ENCODE assay signal across 30 cellular contexts in the genomic region with DNA sequence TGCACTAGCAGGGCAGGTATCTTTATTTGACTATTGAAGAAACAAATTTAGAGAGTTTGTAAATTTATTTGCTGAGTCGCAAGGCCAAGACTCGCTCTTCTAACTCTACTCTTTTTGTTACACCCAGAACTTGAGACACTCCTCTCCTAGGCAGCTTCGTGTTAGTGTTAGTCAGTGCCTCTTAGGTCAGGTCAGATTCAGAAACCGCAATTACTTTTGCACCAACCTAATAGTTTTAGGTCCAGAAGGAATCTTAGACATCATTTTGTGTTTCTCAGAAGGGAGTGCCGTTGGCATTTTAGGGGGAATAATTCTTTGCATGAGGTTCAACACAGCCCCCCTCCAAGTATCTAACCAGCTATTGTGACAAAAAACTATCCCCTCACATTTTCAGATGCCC.
"Had no signal": no experiment of that assay in that cellular context is flagged by ENCODE, and none has a peak within 500 bp of the region (broad histone marks: within the 10 kb centered on the region; RNA-seq: fewer than 3 reads in every experiment).

No MANE protein-coding gene starts in this region.

- H3K4me1 ChIP-seq: esophagus squamous epithelium, gastroesophageal sphincter had no signal

- H3K27me3 ChIP-seq: brain microvascular endothelial cell, esophagus squamous epithelium, gastroesophageal sphincter, heart right ventricle had no signal

- DNase-seq: activated CD4-positive, alpha-beta memory T cell treated with anti-CD3 and anti-CD28 coated beads for 36 hours; activated CD4-positive, alpha-beta T cell treated with anti-CD3 and anti-CD28 coated beads for 1 hour; activated CD4-positive, alpha-beta T cell treated with anti-CD3 and anti-CD28 coated beads for 4 hours; activated CD4-positive, alpha-beta T cell treated with anti-CD3 and anti-CD28 coated beads, Interleukin-2, amount 50 U/mL, for 1 hour; activated CD8-positive, alpha-beta memory T cell treated with anti-CD3 and anti-CD28 coated beads, Interleukin-2, amount 10 ng/mL, durations not matched to agents 7 days and 5 days; activated CD8-positive, alpha-beta memory T cell treated with anti-CD3 and anti-CD28 coated beads, Interleukin-2, amount 50 U/mL, for 4 hours; activated CD8-positive, alpha-beta T cell treated with anti-CD3 and anti-CD28 coated beads, Interleukin-2, amount 10 ng/mL, durations not matched to agents 7 days and 5 days; activated effector memory CD4-positive, alpha-beta T cell treated with Interleukin-2 at 50 U/mL for 16 hours; activated gamma-delta T cell treated with Interleukin-2 at 50 U/mL for 16 hours; activated naive CD4-positive, alpha-beta T cell treated with anti-CD3 and anti-CD28 coated beads, Interleukin-2, amount 50 U/mL, for 16 hours; activated naive CD4-positive, alpha-beta T cell treated with Interleukin-2 at 50 U/mL for 16 hours; activated T-cell treated with anti-CD3 and anti-CD28 coated beads, Interleukin-2, amount 50 U/mL, for 1 hour; amniotic stem cell; anterior cingulate cortex; brain microvascular endothelial cell; cortex of kidney; dermis blood vessel endothelial cell; effector CD8-positive, alpha-beta T cell; esophagus squamous epithelium; foreskin melanocyte; heart right ventricle; T-helper 2 cell had no signal

- ATAC-seq: activated CD8-positive, alpha-beta memory T cell treated with anti-CD3 and anti-CD28 coated beads, Interleukin-2, amount 10 ng/mL, durations not matched to agents 7 days and 5 days; activated CD8-positive, alpha-beta T cell treated with anti-CD3 and anti-CD28 coated beads, Interleukin-2, amount 10 ng/mL, durations not matched to agents 7 days and 5 days; activated T-helper 17 cell treated with anti-CD3 and anti-CD28 coated beads, Interleukin-2, amount 50 U/mL, for 72 hours; gastroesophageal sphincter; heart right ventricle had no signal

- H3K4me3 ChIP-seq: esophagus squamous epithelium, gastroesophageal sphincter, heart right ventricle had no signal

- FAIRE-seq: astrocyte, bronchial epithelial cell, colon, endometrium, endothelial cell of umbilical vein had no signal

- H3K27ac ChIP-seq: brain microvascular endothelial cell, epithelial cell of prostate, esophagus squamous epithelium, gastroesophageal sphincter, heart right ventricle had no signal

- H3K9me3 ChIP-seq: esophagus squamous epithelium, gastroesophageal sphincter, heart right ventricle had no signal
